1 cellular context compared by ENCODE assay signal in genomic region chr17:76517638-76518038, GRCh38.
TF ChIP-seq lines count a peak whose summit lies in the region.

No MANE protein-coding gene starts in this region.

TF ChIP-seq in GM12878, 131 proteins besides CTCF, POLR2A, EP300 and RAD21:
- TF ChIP-seq USF1 (IDR thresholded peaks at IDR 0.05; ENCODE audit: borderline replicate concordance, extremely low read length, insufficient read depth, low read depth, low read length) (peak; percentile 10), IKZF2 (IDR thresholded peaks at IDR 0.05) (no peak)
